8 cellular contexts compared by ENCODE assay signal in the genomic region with DNA sequence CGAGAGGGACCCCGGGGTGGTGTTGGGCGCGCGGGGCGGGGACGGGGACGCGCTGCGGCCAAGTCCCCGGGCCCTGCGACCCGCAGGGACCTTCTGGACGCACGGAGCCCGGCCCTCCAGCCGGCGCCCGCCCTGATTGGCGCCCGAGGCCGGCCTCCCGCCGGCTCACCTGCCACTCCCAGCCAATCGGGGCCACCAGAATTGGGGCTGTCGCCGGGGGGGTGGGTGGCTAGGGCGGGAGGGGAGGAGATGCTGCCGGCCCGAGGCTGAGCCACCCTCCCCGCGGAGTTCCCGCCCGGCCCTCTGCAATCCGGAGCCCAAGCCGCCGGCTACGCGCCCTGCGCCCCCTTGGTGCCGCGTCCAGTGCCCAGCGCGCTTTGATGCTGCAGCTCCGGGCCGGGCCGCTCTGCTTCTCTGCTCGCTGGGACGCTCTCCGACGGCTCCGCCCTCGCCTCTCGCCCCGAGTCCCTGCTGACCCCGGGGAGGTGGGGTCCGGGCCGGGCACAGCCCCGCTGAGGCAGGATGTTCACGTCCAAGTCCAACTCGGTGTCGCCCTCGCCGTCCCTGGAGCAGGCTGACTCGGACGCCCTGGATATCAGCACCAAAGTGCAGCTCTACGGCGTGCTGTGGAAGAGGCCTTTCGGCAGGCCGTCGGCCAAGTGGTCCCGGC. TPM values are rescaled to one million over a fixed set of nuclear protein-coding genes. Genes with fewer than 3 reads are reported as not detected.
DNase-seq lines count a peak whose midpoint lies in the region; ATAC-seq and TF ChIP-seq lines count a peak whose summit lies in the region.

Gene PLEKHD1, plus strand, starts transcription at position 285 of the 670 bp plus-strand sequence. Its CDS starts 238 bp downstream, at position 523.

- H2BK15ac ChIP-seq in H9 (ENCODE audit: low read depth, low read length), result no peak within 1 kb of the TSS

- H4K91ac ChIP-seq in H9 (ENCODE audit: insufficient read length, low read depth, low read length), result no peak within 1 kb of the TSS

- no peaks in the 10 kb centered on the region for H4K20me1 ChIP-seq in H9 (ENCODE audit: control insufficient read depth, insufficient read depth, insufficient read length)

- no peak within 1 kb of the TSS for H3K27ac ChIP-seq in H9 (ENCODE audit: insufficient read length, low read depth, low read length)
- H3K27ac ChIP-seq in iPS-18a (ENCODE audit: low read length), result no peak within 1 kb of the TSS
- no peak within 1 kb of the TSS for H3K27ac ChIP-seq in skin epidermis

- no peak within 1 kb of the TSS for H2AFZ ChIP-seq in H9 (ENCODE audit: low read length)

- peak within 1 kb of the TSS; percentile 3 for H3K18ac ChIP-seq in H9 (ENCODE audit: insufficient read length, low read depth, low read length)

- H3K36me3 ChIP-seq in iPS-18a (ENCODE audit: control insufficient read depth, low read depth, low read length), result no peaks in the 10 kb centered on the region

- no peak within 1 kb of the TSS for H2BK20ac ChIP-seq in H9 (ENCODE audit: low read depth, low read length, poor library complexity, severe bottlenecking)

- intact Hi-C loops in activated T-helper 2 cell treated with anti-CD3 and anti-CD28 coated beads, Interferon-gamma antibody, Interleukin-2, Interleukin-4, amounts not matched to agents 10 μg/mL and 5 μg/mL and 100 μg/mL, durations not matched to agents 14 hours and 24 hours and 36 hours (cut with micrococcal nuclease), result no loop called here
- intact Hi-C loops in natural killer cell (cut with micrococcal nuclease), result no loop called here

- no peak within 1 kb of the TSS for H3K56ac ChIP-seq in H9 (ENCODE audit: insufficient read length, low read depth, low read length)

- peaks cover 18 to 19% of the 10 kb centered on the region in 2 experiments for H3K4me1 Mint-ChIP-seq in H9
- no peaks in the 10 kb centered on the region for H3K4me1 Mint-ChIP-seq in activated T-helper 2 cell treated with anti-CD3 and anti-CD28 coated beads, Interferon-gamma antibody, Interleukin-2, Interleukin-4, amounts not matched to agents 10 μg/mL and 5 μg/mL and 100 μg/mL, durations not matched to agents 14 hours and 24 hours and 36 hours (ENCODE audit: low read depth)
- H3K4me1 Mint-ChIP-seq in natural killer cell, result no peaks in the 10 kb centered on the region

- no peak within 1 kb of the TSS; the same call in 1 of the 2 replicates for H3K14ac ChIP-seq in H9 (ENCODE audit: insufficient read depth, low read length)

- H3K9me3 ChIP-seq in H9 (ENCODE audit: control insufficient read depth, low read depth, low read length) (no peaks in the 10 kb centered on the region), iPS-18a (ENCODE audit: control insufficient read depth, low read depth, low read length) (no peaks in the 10 kb centered on the region)

- H3K9me3 Mint-ChIP-seq in H9, result 0 out of 5 replicates have a peak, but pooled peaks cover 0 to 2% of the 10 kb centered on the region in 2 experiments
- no peaks in the 10 kb centered on the region for H3K9me3 Mint-ChIP-seq in activated T-helper 2 cell treated with anti-CD3 and anti-CD28 coated beads, Interferon-gamma antibody, Interleukin-2, Interleukin-4, amounts not matched to agents 10 μg/mL and 5 μg/mL and 100 μg/mL, durations not matched to agents 14 hours and 24 hours and 36 hours
- no peaks in the 10 kb centered on the region for H3K9me3 Mint-ChIP-seq in natural killer cell

- H2BK120ac ChIP-seq in H9 (ENCODE audit: low read depth, low read length, poor library complexity, severe bottlenecking), result no peak within 1 kb of the TSS

- H3K27ac Mint-ChIP-seq in H9 (peak within 1 kb of the TSS in 1 of 3 experiments; percentile 85; a peak in 1 of 7 replicates), natural killer cell (no peak within 1 kb of the TSS)
- no peak within 1 kb of the TSS for H3K27ac Mint-ChIP-seq in activated T-helper 2 cell treated with anti-CD3 and anti-CD28 coated beads, Interferon-gamma antibody, Interleukin-2, Interleukin-4, amounts not matched to agents 10 μg/mL and 5 μg/mL and 100 μg/mL, durations not matched to agents 14 hours and 24 hours and 36 hours

- no CpG with 5 or more reads among the region's 72 CpGs for WGBS in H9 (ENCODE audit: extremely low coverage, insufficient read length, low lambda C conversion rate)

- peak within 1 kb of the TSS; percentile 68 to 84 for H3K4me3 Mint-ChIP-seq in H9
- H3K4me3 Mint-ChIP-seq in activated T-helper 2 cell treated with anti-CD3 and anti-CD28 coated beads, Interferon-gamma antibody, Interleukin-2, Interleukin-4, amounts not matched to agents 10 μg/mL and 5 μg/mL and 100 μg/mL, durations not matched to agents 14 hours and 24 hours and 36 hours (ENCODE audit: low read depth), result peak within 1 kb of the TSS; percentile 1
- no peak within 1 kb of the TSS for H3K4me3 Mint-ChIP-seq in natural killer cell

- TF ChIP-seq CTCF in H9 (conservative IDR thresholded peaks at IDR 0.05), result no peak
- no peak for TF ChIP-seq CTCF in natural killer cell (IDR thresholded peaks at IDR 0.05)

- H2BK12ac ChIP-seq in H9 (ENCODE audit: insufficient read length, low read depth, low read length), result no peak within 1 kb of the TSS

- no peak within 1 kb of the TSS for H3T11ph ChIP-seq in H9 (ENCODE audit: low read length)

- H3K4me3 ChIP-seq in iPS-18a (ENCODE audit: low read length) (peak within 1 kb of the TSS; percentile 64), skin epidermis (peak within 1 kb of the TSS in 6 of 7 experiments; percentile 3 to 39 (median 22))

- H4K5ac ChIP-seq in H9 (ENCODE audit: insufficient read length, low read depth, low read length), result no peak within 1 kb of the TSS

- no peak within 1 kb of the TSS for H3K4ac ChIP-seq in H9 (ENCODE audit: low read depth, low read length)

- no peak within 1 kb of the TSS for H3K23ac ChIP-seq in H9 (ENCODE audit: insufficient read length, low read depth, low read length)

- H4K8ac ChIP-seq in H9 (replicated peaks; ENCODE audit: insufficient read length, low read depth, low read length), result no peak within 1 kb of the TSS

- no peaks in the 10 kb centered on the region for H3K79me2 ChIP-seq in H9 (ENCODE audit: insufficient read depth, low read length)

- H3K23me2 ChIP-seq in H9 (ENCODE audit: insufficient read length, low read depth, low read length, poor library complexity, severe bottlenecking), result peaks cover 13% of the 10 kb centered on the region

- peaks cover 33% of the 10 kb centered on the region; the same call in 1 of the 2 replicates for H3K27me3 ChIP-seq in H9 (ENCODE audit: insufficient read depth, low read length)
- peaks cover 60% of the 10 kb centered on the region for H3K27me3 ChIP-seq in iPS-18a (ENCODE audit: control insufficient read depth, insufficient read depth, low read length)

- H3K79me1 ChIP-seq in H9 (ENCODE audit: insufficient read depth, low read depth, low read length, poor library complexity, severe bottlenecking), result no peaks in the 10 kb centered on the region

- H2AK5ac ChIP-seq in H9 (ENCODE audit: insufficient read length, low read length), result no peak within 1 kb of the TSS

- no peak for ATAC-seq in HG03565 (IDR thresholded peaks at IDR 0.05; ENCODE audit: unreplicated experiment)
- ATAC-seq in natural killer cell, result no peak

- H3K9ac ChIP-seq in H9 (ENCODE audit: extremely low read depth, insufficient read length, low read length) (no peak within 1 kb of the TSS), iPS-18a (ENCODE audit: low read length) (no peak within 1 kb of the TSS)

- H3K4me1 ChIP-seq in H9 (ENCODE audit: insufficient read depth, low read length) (no peaks in the 10 kb centered on the region), iPS-18a (ENCODE audit: control insufficient read depth, low read depth, low read length) (no peaks in the 10 kb centered on the region)

- H3K36me3 Mint-ChIP-seq in H9 (ENCODE audit: insufficient read depth in 1 of 3, low read depth in 3 of 3) (no peaks in the 10 kb centered on the region; a peak in 1 of 7 replicates), natural killer cell (no peaks in the 10 kb centered on the region)
- H3K36me3 Mint-ChIP-seq in activated T-helper 2 cell treated with anti-CD3 and anti-CD28 coated beads, Interferon-gamma antibody, Interleukin-2, Interleukin-4, amounts not matched to agents 10 μg/mL and 5 μg/mL and 100 μg/mL, durations not matched to agents 14 hours and 24 hours and 36 hours (ENCODE audit: low read depth), result no peaks in the 10 kb centered on the region

- H3K4me2 ChIP-seq in H9 (ENCODE audit: insufficient read depth, insufficient read length, low read length), result peak within 1 kb of the TSS; percentile 91

- no peak within 1 kb of the TSS for H2BK5ac ChIP-seq in H9 (ENCODE audit: insufficient read length, low read length)

- DNase-seq in H9, result peak; percentile 90
- no peak for DNase-seq in activated T-helper 2 cell treated with anti-CD3 and anti-CD28 coated beads, Interferon-gamma antibody, Interleukin-2, Interleukin-4, amounts not matched to agents 10 μg/mL and 5 μg/mL and 100 μg/mL, durations not matched to agents 14 hours and 24 hours and 36 hours (ENCODE audit: low spot score)
- DNase-seq in NCI-H2029 treated with DMSO at 0.1 percent for 48 hours (lab: John Stamatoyannopoulos, UW), result no peak
- DNase-seq in putamen (ENCODE audit: low spot score), result no peak
- no peak for DNase-seq in natural killer cell

- peaks cover 81% of the 10 kb centered on the region for H3K27me3 Mint-ChIP-seq in H9 (ENCODE audit: low read depth)
- H3K27me3 Mint-ChIP-seq in activated T-helper 2 cell treated with anti-CD3 and anti-CD28 coated beads, Interferon-gamma antibody, Interleukin-2, Interleukin-4, amounts not matched to agents 10 μg/mL and 5 μg/mL and 100 μg/mL, durations not matched to agents 14 hours and 24 hours and 36 hours (ENCODE audit: low read depth), result peaks cover 46% of the 10 kb centered on the region
- H3K27me3 Mint-ChIP-seq in natural killer cell (ENCODE audit: low read depth in 2 of 2), result peaks cover 23 to 32% of the 10 kb centered on the region in 2 donors

RNA-seq across cellular contexts. Expression of gene PLEKHD1, which starts in this region (rescaled TPM):
- 0.29 and 0.37 TPM in 2 replicates for total RNA-seq in H9 (2021)
- 0.09 TPM in 1 of 2 replicates, not detected in the other for total RNA-seq in activated T-helper 2 cell treated with anti-CD3 and anti-CD28 coated beads, Interferon-gamma antibody, Interleukin-2, Interleukin-4, amounts not matched to agents 10 μg/mL and 5 μg/mL and 100 μg/mL, durations not matched to agents 14 hours and 24 hours and 36 hours
- 1 to 10 TPM in 1 of 3 donors, under 1 TPM in 2; 0.78 to 1.0 (median 0.93) TPM for total RNA-seq in natural killer cell

Comparison
In these comparisons a context has a peak if more than half of its experiments do, and no peak if none do; other contexts are left out.
1. Peak in DNase-seq and H3K4me2 ChIP-seq in H9; RNA of the gene not detected or under 1 TPM.